ENCODE assay signal across 13 cellular contexts in genomic region chr2:9256570-9257043, GRCh38. TPM values are rescaled to one million over a fixed set of nuclear protein-coding genes. Genes with fewer than 3 reads are reported as not detected.
A peak's percentile ranks its signal among the peaks of the same experiment; 100 is the strongest.
DNase-seq lines count a peak whose midpoint lies in the region; ATAC-seq, FAIRE-seq and TF ChIP-seq lines count a peak whose summit lies in the region.
"Had no signal": no experiment of that assay in that cellular context is flagged by ENCODE, and none has a peak within 500 bp of the region (broad histone marks: within the 10 kb centered on the region; RNA-seq: fewer than 3 reads in every experiment).

No MANE protein-coding gene starts in this region.

- H3K4me3 ChIP-seq in right cardiac atrium (ENCODE audit: low read length) (no peak overlapping the region), mammary epithelial cell (replicated peaks in 1 of 3; ENCODE audit: insufficient read depth in 1 of 3, low read depth in 2 of 3, low read length in 3 of 3) (no peak overlapping the region), HepG2 (replicated peaks in 1 of 3; ENCODE audit: insufficient read depth in 1 of 3, low read depth in 2 of 3, low read length in 3 of 3) (no peak overlapping the region)
- H3K4me3 ChIP-seq: lung, MG63 had no signal

- intact Hi-C loops in right cardiac atrium (cut with DNase I) (no loop called here), Right ventricle myocardium inferior (cut with DNase I) (no loop called here), mammary epithelial cell (cut with micrococcal nuclease) (no loop called here), HepG2 (cut with micrococcal nuclease; ENCODE audit: unreplicated experiment) (no loop called here)

- H3K4me2 ChIP-seq in mammary epithelial cell (ENCODE audit: insufficient read depth, low read depth, low read length) (peak overlapping the region; percentile 17), HepG2 (ENCODE audit: low read depth, low read length) (no peak overlapping the region)

- dilution Hi-C loops in mammary epithelial cell (cut with HindIII; ENCODE audit: low sequenced_read_pairs) = no loop called here

- H4K20me1 ChIP-seq in mammary epithelial cell (ENCODE audit: insufficient read depth, low read length) (no peaks in the 10 kb centered on the region), HepG2 (ENCODE audit: insufficient read depth, low read length) (peaks cover 4% of the 10 kb centered on the region; the same call in 1 of the 2 replicates)

- in situ Hi-C loops in mammary epithelial cell (cut with MboI; ENCODE audit: low sequenced_read_pairs in 2 of 2) (no loop called here), HepG2 (cut with HindIII; ENCODE audit: extremely low pct_ligation_motif_present, low pct_unique_long_range_greater_than_20kb) (no loop called here)

- CTCF ChIA-PET in mammary epithelial cell (lab: Charles Lee; ENCODE audit: low non-redundant PET) (no interaction called here), HepG2 (lab: Yijun Ruan, JAX; ENCODE audit: low intra/inter-chr PET ratio, low total read pairs) (no interaction called here)

- H3K4me1 ChIP-seq in right cardiac atrium (ENCODE audit: control insufficient read depth, insufficient read depth, low read length) = peaks cover 21% of the 10 kb centered on the region
- peaks cover 29% of the 10 kb centered on the region for H3K4me1 ChIP-seq in mammary epithelial cell (ENCODE audit: insufficient read depth, low read length)
- peaks cover 29% of the 10 kb centered on the region for H3K4me1 ChIP-seq in HepG2 (ENCODE audit: insufficient read depth, low read length)

- H3K9ac ChIP-seq in mammary epithelial cell (ENCODE audit: insufficient read depth, low read length) = no peak overlapping the region
- no peak overlapping the region for H3K9ac ChIP-seq in HepG2 (ENCODE audit: insufficient read depth, low read depth, low read length)

- no peaks in the 10 kb centered on the region for H3K9me3 ChIP-seq in right cardiac atrium (ENCODE audit: control insufficient read depth, low read length)
- no peaks in the 10 kb centered on the region for H3K9me3 ChIP-seq in mammary epithelial cell (replicated peaks; ENCODE audit: insufficient read depth, low read length)
- no peaks in the 10 kb centered on the region for H3K9me3 ChIP-seq in HepG2 (ENCODE audit: low read length)
- H3K9me3 ChIP-seq: MG63 had no signal

- H3K36me3 ChIP-seq in mammary epithelial cell (ENCODE audit: insufficient read depth, low read length) = no peaks in the 10 kb centered on the region
- no peaks in the 10 kb centered on the region for H3K36me3 ChIP-seq in HepG2 (replicated peaks in 1 of 2; ENCODE audit: control insufficient read depth in 1 of 2, insufficient read depth in 2 of 2, low read length in 2 of 2)

- no peak for FAIRE-seq in HepG2 (lab: Jason Lieb, UNC)
- FAIRE-seq: GM12891 had no signal

- H3K79me2 ChIP-seq in mammary epithelial cell (ENCODE audit: insufficient read depth, low read length) (peaks cover 94% of the 10 kb centered on the region), HepG2 (ENCODE audit: insufficient read depth, low read length) (peaks cover 38% of the 10 kb centered on the region)

- WGBS in right cardiac atrium = 34% methylated on average over 2 of the region's 2 CpGs
- WGBS in mammary epithelial cell (ENCODE audit: low coverage, missing lambda C conversion rate) = 33% methylated on average over 2 of the region's 2 CpGs
- WGBS in HepG2 (ENCODE audit: low lambda C conversion rate) = 41% methylated on average over 2 of the region's 2 CpGs

- TF ChIP-seq EP300 in HepG2 (IDR thresholded peaks at IDR 0.05; ENCODE audit: low read depth in 2 of 2, low read length in 2 of 2) (no peak), HepG2 (CRISPR knock-in tag; IDR thresholded peaks at IDR 0.05; ENCODE audit: borderline replicate concordance) (no peak)

- no peak for TF ChIP-seq POLR2A in HepG2 (IDR thresholded peaks at IDR 0.05; ENCODE audit: insufficient read depth in 1 of 2, low read depth in 2 of 2, low read length in 2 of 2)
- no peak for TF ChIP-seq POLR2A in erythroblast (IDR thresholded peaks at IDR 0.05; ENCODE audit: low read length)

- TF ChIP-seq CTCF in mammary epithelial cell (conservative IDR thresholded peaks at IDR 0.05 in 1 of 2, IDR thresholded peaks at IDR 0.05 in 1 of 2; ENCODE audit: extremely low read depth in 1 of 2, insufficient read depth in 1 of 2, low read depth in 1 of 2, low read length in 2 of 2) (no peak), HepG2 (CRISPR knock-in tag; IDR thresholded peaks at IDR 0.05) (peak; percentile 28; the same call in 1 of the 2 replicates)

- no peak for DNase-seq in right cardiac atrium
- DNase-seq in Right ventricle myocardium inferior (ENCODE audit: missing footprints) = no peak
- no peak for DNase-seq in mammary epithelial cell
- no peak for DNase-seq in HepG2 (ENCODE audit: low spot score)
- no peak for DNase-seq in erythroblast (lab: John Stamatoyannopoulos, UW)
- DNase-seq in central memory CD4-positive, alpha-beta T cell = no peak
- no peak for DNase-seq in GF-D8 (lab: John Stamatoyannopoulos, UW)
- DNase-seq: MG63 had no signal

- H3K27ac ChIP-seq in right cardiac atrium (ENCODE audit: low read length) (peak overlapping the region; percentile 11), mammary epithelial cell (ENCODE audit: insufficient read depth, low read depth, low read length) (peak overlapping the region; percentile 1), HepG2 (ENCODE audit: extremely low read length, insufficient read depth, low read length) (no peak overlapping the region)
- H3K27ac ChIP-seq: C4-2B had no signal

- H2AFZ ChIP-seq in mammary epithelial cell (ENCODE audit: low read depth, low read length) = no peak overlapping the region
- H2AFZ ChIP-seq in HepG2 (ENCODE audit: low read length) = no peak overlapping the region

- no peak for TF ChIP-seq RAD21 in HepG2 (CRISPR knock-in tag; IDR thresholded peaks at IDR 0.05)

- no peaks in the 10 kb centered on the region for H3K27me3 ChIP-seq in right cardiac atrium (ENCODE audit: control insufficient read depth, insufficient read depth)
- no peaks in the 10 kb centered on the region for H3K27me3 ChIP-seq in mammary epithelial cell (ENCODE audit: insufficient read depth, low read length)
- no peaks in the 10 kb centered on the region for H3K27me3 ChIP-seq in HepG2 (ENCODE audit: control insufficient read depth in 1 of 2, insufficient read depth in 2 of 2, low read length in 2 of 2)
- H3K27me3 ChIP-seq: MG63 had no signal

- POLR2A ChIA-PET in HepG2 (lab: Yijun Ruan, JAX) = no interaction called here

- no TSS peak for BruUV-seq in mammary epithelial cell (replicated peaks; lab: Mats Ljungman, UMichigan)
- no TSS peak for BruUV-seq in HepG2 (replicated peaks; lab: Mats Ljungman, UMichigan)

- no peak for ATAC-seq in right cardiac atrium
- ATAC-seq in Right ventricle myocardium inferior = no peak
- ATAC-seq in HepG2 = no peak
- no peak for ATAC-seq in HG03571 (IDR thresholded peaks at IDR 0.05; ENCODE audit: unreplicated experiment)
- ATAC-seq: stimulated activated memory B cell treated with anti-CD40 and anti-IgM and Interleukin-4, amounts not matched to agents 10 μg/mL and 1 μg/mL and 100 μg/mL, for 72 hours had no signal

TF ChIP-seq in HepG2, 621 proteins besides CTCF, POLR2A, EP300 and RAD21 (continues in another document):
- TF ChIP-seq STAG1 (CRISPR knock-in tag; IDR thresholded peaks at IDR 0.05) = peak; percentile 24; the same call in 1 of the 2 replicates
- TF ChIP-seq, protein P1, sequence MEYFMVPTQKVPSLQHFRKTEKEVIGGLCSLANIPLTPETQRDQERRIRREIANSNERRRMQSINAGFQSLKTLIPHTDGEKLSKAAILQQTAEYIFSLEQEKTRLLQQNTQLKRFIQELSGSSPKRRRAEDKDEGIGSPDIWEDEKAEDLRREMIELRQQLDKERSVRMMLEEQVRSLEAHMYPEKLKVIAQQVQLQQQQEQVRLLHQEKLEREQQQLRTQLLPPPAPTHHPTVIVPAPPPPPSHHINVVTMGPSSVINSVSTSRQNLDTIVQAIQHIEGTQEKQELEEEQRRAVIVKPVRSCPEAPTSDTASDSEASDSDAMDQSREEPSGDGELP (IDR thresholded peaks at IDR 0.05; ENCODE audit: borderline replicate concordance, low read depth) = peak; percentile 23; the same call in 1 of the 2 replicates

RNA-seq across cellular contexts. Expression of gene ASAP2, which starts 50.0 kb away (rescaled TPM):
- total RNA-seq in right cardiac atrium (10 to 100 TPM; 13.3 to 19.7 (median 16.0) TPM), Right ventricle myocardium inferior (12.9 TPM), mammary epithelial cell (100 to 1,000 TPM in 1 of 2 donors, 10 to 100 TPM in 1; 40.8 to 137 TPM), HepG2 (2016; rRNA removed; fragmentation: Illumina TruSeq; extraction: Trizol) (7.3 and 7.5 TPM in 2 replicates)
- polyA plus RNA-seq in right cardiac atrium (9.2 TPM), mammary epithelial cell (56.4 TPM), HepG2 (2011; rRNA removed) (15.5 and 22.3 TPM in 2 replicates)
- polyA minus RNA-seq in mammary epithelial cell = 60.0 TPM
- total RNA-seq in HepG2 (2016; cell fraction: cytosol; rRNA removed; fragmentation: Illumina TruSeq; extraction: Trizol; ENCODE audit: low read depth) = 2.7 and 4.4 TPM in 2 replicates
- 5.8 and 6.1 TPM in 2 replicates for total RNA-seq in HepG2 (2016; cell fraction: insoluble cytoplasmic fraction; rRNA removed; fragmentation: Illumina TruSeq; extraction: Trizol)
- 5.3 and 5.4 TPM in 2 replicates for total RNA-seq in HepG2 (2016; cell fraction: membrane; rRNA removed; fragmentation: Illumina TruSeq; extraction: Trizol)
- 9.2 and 12.1 TPM in 2 replicates for total RNA-seq in HepG2 (2016; cell fraction: nucleus; rRNA removed; fragmentation: Illumina TruSeq; extraction: Trizol)
- polyA plus RNA-seq in HepG2 (2011; cell fraction: cytosol; rRNA removed) = 10.3 and 11.1 TPM in 2 replicates
- polyA plus RNA-seq in HepG2 (2011; cell fraction: nucleus; rRNA removed) = 23.5 and 27.0 TPM in 2 replicates
- 8.6 and 9.2 TPM in 2 replicates for polyA plus RNA-seq in HepG2 (2012)
- polyA plus RNA-seq in HepG2 (2016; cell fraction: cytosol; fragmentation: Illumina TruSeq; extraction: Trizol; ENCODE audit: low read depth) = 0.52 and 0.53 TPM in 2 replicates
- polyA plus RNA-seq in HepG2 (2016; cell fraction: insoluble cytoplasmic fraction; fragmentation: Illumina TruSeq; extraction: Trizol; ENCODE audit: low read depth) = 6.8 and 8.0 TPM in 2 replicates
- 2.2 and 2.8 TPM in 2 replicates for polyA plus RNA-seq in HepG2 (2016; cell fraction: membrane; fragmentation: Illumina TruSeq; extraction: Trizol; ENCODE audit: low read depth)
- 12.8 and 15.6 TPM in 2 replicates for polyA plus RNA-seq in HepG2 (2016; cell fraction: nucleus; fragmentation: Illumina TruSeq; extraction: Trizol; ENCODE audit: insufficient read depth, low read depth)
- 13.6 and 22.4 TPM in 2 replicates for polyA minus RNA-seq in HepG2 (2011; rRNA and poly(A)+ RNA removed; ENCODE audit: low replicate concordance)
- 14.0 and 17.7 TPM in 2 replicates for polyA minus RNA-seq in HepG2 (2011; cell fraction: cytosol; rRNA and poly(A)+ RNA removed)
- 49.2 and 56.1 TPM in 2 replicates for polyA minus RNA-seq in HepG2 (2011; cell fraction: nucleus; rRNA and poly(A)+ RNA removed)
